9 cellular contexts compared by ENCODE assay signal in the genomic region with DNA sequence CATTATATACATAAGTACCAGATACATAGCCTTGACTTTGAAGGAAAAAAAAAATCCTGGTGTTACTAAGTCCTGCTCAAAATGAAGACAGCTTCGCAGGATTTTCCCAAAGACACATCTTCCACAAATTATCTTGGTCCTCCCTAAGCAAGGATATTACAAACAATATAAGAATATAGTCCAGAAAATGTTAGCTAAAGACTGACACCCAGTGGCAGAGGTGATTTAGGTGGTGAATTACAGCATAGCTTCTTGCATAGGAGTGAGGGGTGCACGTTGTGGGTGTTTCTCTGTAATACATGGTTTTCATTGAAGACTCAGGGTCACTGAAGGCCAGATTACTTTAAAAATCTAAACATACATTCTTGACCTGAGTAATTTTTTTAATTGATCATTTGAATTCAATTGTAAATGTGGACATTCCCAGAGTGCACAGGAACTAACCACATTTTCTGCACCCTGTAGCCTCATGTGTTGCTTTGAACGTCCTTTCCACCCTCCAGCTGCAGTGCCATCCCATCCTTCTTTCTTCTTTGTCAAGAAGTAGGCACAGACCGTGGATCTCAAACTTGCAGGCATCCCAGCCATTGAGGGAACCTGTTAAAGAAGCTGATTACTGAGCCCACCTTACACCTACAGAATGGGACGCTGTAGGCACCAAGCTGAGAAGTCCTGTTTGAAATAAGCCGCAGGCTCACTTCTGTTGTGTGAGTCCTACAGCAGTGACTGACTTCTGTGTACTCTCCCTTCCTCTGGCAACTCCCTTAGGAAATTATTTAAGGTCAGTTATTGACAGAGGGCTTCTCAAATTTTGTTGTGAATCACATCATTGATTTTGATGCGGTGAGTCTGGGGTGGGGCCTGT.
DNase-seq lines count a peak whose midpoint lies in the region; TF ChIP-seq lines count a peak whose summit lies in the region.
"Had no signal": no experiment of that assay in that cellular context is flagged by ENCODE, and none has a peak within 500 bp of the region (broad histone marks: within the 10 kb centered on the region; RNA-seq: fewer than 3 reads in every experiment).

No MANE protein-coding gene starts in this region.

- H4K20me1 ChIP-seq in OCI-LY1 (ENCODE audit: insufficient read depth, low read length), result no peaks in the 10 kb centered on the region
- H4K20me1 ChIP-seq: BLaER1 had no signal

- H3K36me3 ChIP-seq in OCI-LY1 (ENCODE audit: insufficient read depth, low read length), result no peaks in the 10 kb centered on the region
- H3K36me3 ChIP-seq: BLaER1 had no signal

- H3K9me3 Mint-ChIP-seq in endothelial cell (ENCODE audit: unreplicated experiment), result no peaks in the 10 kb centered on the region
- no peaks in the 10 kb centered on the region for H3K9me3 Mint-ChIP-seq in osteocyte (ENCODE audit: unreplicated experiment)

- H3K27me3 Mint-ChIP-seq in endothelial cell (ENCODE audit: unreplicated experiment), result peaks cover 1% of the 10 kb centered on the region
- H3K27me3 Mint-ChIP-seq in osteocyte (ENCODE audit: unreplicated experiment), result peaks cover 34% of the 10 kb centered on the region

- H3K36me3 Mint-ChIP-seq in endothelial cell (ENCODE audit: low read depth, unreplicated experiment) (no peaks in the 10 kb centered on the region), osteocyte (ENCODE audit: unreplicated experiment) (no peaks in the 10 kb centered on the region)

- no peak overlapping the region for H3K4me2 ChIP-seq in OCI-LY1 (ENCODE audit: low read length)
- H3K4me2 ChIP-seq: BLaER1 had no signal

- H3K79me2 ChIP-seq in OCI-LY1 (ENCODE audit: insufficient read depth, low read length), result no peaks in the 10 kb centered on the region

- H3K4me3 ChIP-seq in HFF-Myc (replicated peaks; ENCODE audit: low read depth, low read length), result no peak overlapping the region
- no peak overlapping the region for H3K4me3 ChIP-seq in OCI-LY1 (ENCODE audit: low read depth, low read length, poor library complexity, severe bottlenecking)
- H3K4me3 ChIP-seq: BLaER1 had no signal

- no peak overlapping the region for H2AFZ ChIP-seq in OCI-LY1 (ENCODE audit: low read length)

- no peak overlapping the region for H3K27ac Mint-ChIP-seq in endothelial cell (ENCODE audit: unreplicated experiment)
- no peak overlapping the region for H3K27ac Mint-ChIP-seq in osteocyte (ENCODE audit: unreplicated experiment)

- peak; percentile 9 for DNase-seq in NCI-H1436 (lab: John Stamatoyannopoulos, UW)
- DNase-seq in NCI-H1436 treated with DMSO at 0.1 percent for 48 hours (lab: John Stamatoyannopoulos, UW), result no peak
- DNase-seq in HFF-Myc (ENCODE audit: extremely low read depth, low read depth), result peak; percentile 10
- DNase-seq in endothelial cell (ENCODE audit: low spot score), result peak; percentile 30
- DNase-seq in osteocyte (ENCODE audit: extremely low spot score, unreplicated experiment), result no peak
- DNase-seq in SK-N-DZ (ENCODE audit: low spot score), result no peak
- DNase-seq in ureter (ENCODE audit: low spot score), result no peak

- peak; percentile 25 for TF ChIP-seq CTCF in HFF-Myc (IDR thresholded peaks at IDR 0.05; ENCODE audit: low read depth, low read length, missing control alignments)
- peak; percentile 55 for TF ChIP-seq CTCF in OCI-LY1 (IDR thresholded peaks at IDR 0.05; ENCODE audit: low read length)
- peak; percentile 18 for TF ChIP-seq CTCF in endothelial cell (IDR thresholded peaks at IDR 0.05; ENCODE audit: unreplicated experiment)
- peak; percentile 64 for TF ChIP-seq CTCF in osteocyte (IDR thresholded peaks at IDR 0.05)

- H3K9me2 ChIP-seq in OCI-LY1 (ENCODE audit: low read depth, low read length), result no peaks in the 10 kb centered on the region

- H3K9ac ChIP-seq in OCI-LY1 (ENCODE audit: low read length), result no peak overlapping the region
- H3K9ac ChIP-seq: BLaER1 had no signal

- no peak overlapping the region for H3K27ac ChIP-seq in OCI-LY1 (ENCODE audit: low read depth, low read length, poor library complexity, severe bottlenecking)
- H3K27ac ChIP-seq: BLaER1 had no signal

- peaks cover 4% of the 10 kb centered on the region for H3K4me1 Mint-ChIP-seq in endothelial cell (ENCODE audit: unreplicated experiment)
- H3K4me1 Mint-ChIP-seq in osteocyte (ENCODE audit: unreplicated experiment), result no peaks in the 10 kb centered on the region

- H3F3A ChIP-seq in OCI-LY1 (ENCODE audit: insufficient read depth, low read length), result no peaks in the 10 kb centered on the region

- no peaks in the 10 kb centered on the region for H3K4me1 ChIP-seq in OCI-LY1 (ENCODE audit: insufficient read depth, low read length, severe bottlenecking)
- H3K4me1 ChIP-seq: BLaER1 had no signal

- no peaks in the 10 kb centered on the region for H3K27me3 ChIP-seq in OCI-LY1 (ENCODE audit: insufficient read depth, low read length)
- H3K27me3 ChIP-seq: BLaER1 had no signal

- H3K4me3 Mint-ChIP-seq in endothelial cell (ENCODE audit: unreplicated experiment), result no peak overlapping the region
- no peak overlapping the region for H3K4me3 Mint-ChIP-seq in osteocyte (ENCODE audit: unreplicated experiment)

- no peaks in the 10 kb centered on the region for H3K9me3 ChIP-seq in OCI-LY1 (ENCODE audit: low read length)
- H3K9me3 ChIP-seq: BLaER1 had no signal

Comparison
In these comparisons a context has a peak if more than half of its experiments do, and no peak if none do; other contexts are left out.
1. DNase-seq: peak in NCI-H1436 (single experiment), HFF-Myc (single experiment) and endothelial cell (single experiment); none in NCI-H1436 treated with DMSO at 0.1 percent for 48 hours (single experiment), osteocyte (single experiment), SK-N-DZ (single experiment) and ureter (single experiment).
2. Peak in every context shown above with its lines, with median percentiles within 50 percentile points of each other: CTCF ChIP-seq.